13 cellular contexts compared by ENCODE assay signal in the genomic region with DNA sequence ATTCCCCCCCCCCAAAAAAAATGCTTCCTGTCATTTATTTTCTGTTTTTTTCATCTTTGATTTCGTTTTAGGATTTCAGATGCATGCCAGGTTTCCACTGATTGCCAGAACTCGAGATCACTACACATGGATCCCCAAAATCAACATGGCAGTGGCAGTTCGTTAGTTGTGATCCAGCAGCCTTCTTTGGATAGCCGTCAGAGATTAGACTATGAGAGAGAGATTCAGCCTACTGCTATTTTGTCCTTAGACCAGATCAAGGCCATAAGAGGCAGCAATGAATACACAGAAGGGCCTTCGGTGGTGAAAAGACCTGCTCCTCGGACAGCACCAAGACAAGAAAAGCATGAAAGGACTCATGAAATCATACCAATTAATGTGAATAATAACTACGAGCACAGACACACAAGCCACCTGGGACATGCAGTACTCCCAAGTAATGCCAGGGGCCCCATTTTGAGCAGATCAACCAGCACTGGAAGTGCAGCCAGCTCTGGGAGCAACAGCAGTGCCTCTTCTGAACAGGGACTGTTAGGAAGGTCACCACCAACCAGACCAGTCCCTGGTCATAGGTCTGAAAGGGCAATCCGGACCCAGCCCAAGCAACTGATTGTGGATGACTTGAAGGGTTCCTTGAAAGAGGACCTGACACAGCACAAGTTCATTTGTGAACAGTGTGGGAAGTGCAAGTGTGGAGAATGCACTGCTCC. TPM values are rescaled to one million over a fixed set of nuclear protein-coding genes. Genes with fewer than 3 reads are reported as not detected.
DNase-seq lines count a peak whose midpoint lies in the region; ATAC-seq, FAIRE-seq and TF ChIP-seq lines count a peak whose summit lies in the region.
"Had no signal": no experiment of that assay in that cellular context is flagged by ENCODE, and none has a peak within 500 bp of the region (broad histone marks: within the 10 kb centered on the region; RNA-seq: fewer than 3 reads in every experiment).

No MANE protein-coding gene starts in this region.

- peak overlapping the region; percentile 72 for H3K27ac Mint-ChIP-seq in activated naive CD4-positive, alpha-beta T cell treated with anti-CD3 and anti-CD28 coated beads, Interleukin-2, amount 50 U/mL, for 24 hours
- H3K27ac Mint-ChIP-seq in activated naive CD4-positive, alpha-beta T cell treated with anti-CD3 and anti-CD28 coated beads, Interleukin-2, amount 10 ng/mL, durations not matched to agents 7 days and 5 days, result no peak overlapping the region

- H3K27me3 Mint-ChIP-seq in activated naive CD4-positive, alpha-beta T cell treated with anti-CD3 and anti-CD28 coated beads, Interleukin-2, amount 50 U/mL, for 24 hours, result peaks cover 20% of the 10 kb centered on the region
- H3K27me3 Mint-ChIP-seq in activated naive CD4-positive, alpha-beta T cell treated with anti-CD3 and anti-CD28 coated beads, Interleukin-2, amount 10 ng/mL, durations not matched to agents 7 days and 5 days, result peaks cover 49% of the 10 kb centered on the region

- H3K4me3 Mint-ChIP-seq in activated naive CD4-positive, alpha-beta T cell treated with anti-CD3 and anti-CD28 coated beads, Interleukin-2, amount 50 U/mL, for 24 hours, result peak overlapping the region; percentile 73
- no peak overlapping the region for H3K4me3 Mint-ChIP-seq in activated naive CD4-positive, alpha-beta T cell treated with anti-CD3 and anti-CD28 coated beads, Interleukin-2, amount 10 ng/mL, durations not matched to agents 7 days and 5 days

- FAIRE-seq in H54 (lab: Jason Lieb, UNC), result no peak

- TF ChIP-seq EP300 in upper lobe of left lung (IDR thresholded peaks at IDR 0.05), result no peak

- DNase-seq in activated naive CD4-positive, alpha-beta T cell treated with anti-CD3 and anti-CD28 coated beads, Interleukin-2, amount 10 ng/mL, durations not matched to agents 7 days and 5 days, result no peak
- DNase-seq in coronary artery (ENCODE audit: low spot score), result no peak
- DNase-seq in upper lobe of left lung, result no peak
- DNase-seq in H54 (ENCODE audit: insufficient read length, low spot score), result no peak
- DNase-seq in epidermal melanocyte (ENCODE audit: insufficient read length, low spot score), result no peak
- DNase-seq: activated CD4-positive, alpha-beta T cell treated with anti-CD3 and anti-CD28 coated beads for 4 hours; AML-193; foreskin melanocyte; GF-D8 had no signal

- H3K9me3 Mint-ChIP-seq in activated naive CD4-positive, alpha-beta T cell treated with anti-CD3 and anti-CD28 coated beads, Interleukin-2, amount 50 U/mL, for 24 hours, result no peaks in the 10 kb centered on the region
- no peaks in the 10 kb centered on the region for H3K9me3 Mint-ChIP-seq in activated naive CD4-positive, alpha-beta T cell treated with anti-CD3 and anti-CD28 coated beads, Interleukin-2, amount 10 ng/mL, durations not matched to agents 7 days and 5 days

- TF ChIP-seq POLR2A in upper lobe of left lung (IDR thresholded peaks at IDR 0.05), result no peak
- TF ChIP-seq POLR2A in H54 (IDR thresholded peaks at IDR 0.05; ENCODE audit: low read depth, low read length), result no peak

- H3K4me1 ChIP-seq in muscle layer of duodenum (ENCODE audit: control insufficient read depth in 1 of 2, insufficient read depth in 2 of 2, low read length in 2 of 2), result peaks cover 0 to 20% of the 10 kb centered on the region in 2 donors
- H3K4me1 ChIP-seq in upper lobe of left lung, result peaks cover 0 to 28% (median 4%) of the 10 kb centered on the region in 4 donors

- TF ChIP-seq CTCF in coronary artery (IDR thresholded peaks at IDR 0.05) (no peak), upper lobe of left lung (IDR thresholded peaks at IDR 0.05) (no peak)

- H3K27me3 ChIP-seq in muscle layer of duodenum (ENCODE audit: low read depth, low read length) (no peaks in the 10 kb centered on the region), upper lobe of left lung (no peaks in the 10 kb centered on the region)
- H3K27me3 ChIP-seq: SJSA1 had no signal

- H3K9me3 ChIP-seq in muscle layer of duodenum (ENCODE audit: control insufficient read depth in 1 of 2, low read length in 2 of 2) (no peaks in the 10 kb centered on the region), upper lobe of left lung (no peaks in the 10 kb centered on the region)
- H3K9me3 ChIP-seq: SJSA1 had no signal

- ATAC-seq in upper lobe of left lung (ENCODE audit: low FRiP score in 2 of 2) (no peak), HG02970 (IDR thresholded peaks at IDR 0.05; ENCODE audit: low FRiP score, unreplicated experiment) (no peak)

- H3K27ac ChIP-seq in coronary artery (peak overlapping the region; percentile 92 to 95), muscle layer of duodenum (ENCODE audit: low read length) (peak overlapping the region; percentile 88), upper lobe of left lung (peak overlapping the region; percentile 37 to 94 (median 92))
- H3K27ac ChIP-seq: SJSA1 had no signal

- H3K36me3 Mint-ChIP-seq in activated naive CD4-positive, alpha-beta T cell treated with anti-CD3 and anti-CD28 coated beads, Interleukin-2, amount 50 U/mL, for 24 hours, result peaks cover 13% of the 10 kb centered on the region
- H3K36me3 Mint-ChIP-seq in activated naive CD4-positive, alpha-beta T cell treated with anti-CD3 and anti-CD28 coated beads, Interleukin-2, amount 10 ng/mL, durations not matched to agents 7 days and 5 days, result peaks cover 19% of the 10 kb centered on the region

- 61 to 67% methylated on average over 8 of the region's 8 CpGs for WGBS in upper lobe of left lung, 2 donors

- peak overlapping the region; percentile 85 for H3K4me3 ChIP-seq in coronary artery
- peak overlapping the region; percentile 82 to 90 for H3K4me3 ChIP-seq in muscle layer of duodenum (ENCODE audit: low read depth in 1 of 2, low read length in 2 of 2)
- peak overlapping the region; percentile 2 to 87 (median 78) for H3K4me3 ChIP-seq in upper lobe of left lung
- H3K4me3 ChIP-seq: SJSA1 had no signal

- CTCF ChIA-PET in activated naive CD4-positive, alpha-beta T cell treated with anti-CD3 and anti-CD28 coated beads, Interleukin-2, amount 10 ng/mL, durations not matched to agents 7 days and 5 days (lab: Charles Lee), result interaction anchor here (2.8 kb wide), 1 partner anchor 8 kb away, joined by 24 read pairs; no protein-coding TSS in a partner anchor

- H3K36me3 ChIP-seq in muscle layer of duodenum (ENCODE audit: control insufficient read depth in 1 of 2, insufficient read depth in 2 of 2, low read length in 2 of 2), result peaks cover 16 to 19% of the 10 kb centered on the region in 2 donors
- H3K36me3 ChIP-seq in upper lobe of left lung, result peaks cover 0 to 33% (median 11%) of the 10 kb centered on the region in 4 donors
- H3K36me3 ChIP-seq: SJSA1 had no signal

- peaks cover 17% of the 10 kb centered on the region for H3K4me1 Mint-ChIP-seq in activated naive CD4-positive, alpha-beta T cell treated with anti-CD3 and anti-CD28 coated beads, Interleukin-2, amount 50 U/mL, for 24 hours
- peaks cover 35% of the 10 kb centered on the region for H3K4me1 Mint-ChIP-seq in activated naive CD4-positive, alpha-beta T cell treated with anti-CD3 and anti-CD28 coated beads, Interleukin-2, amount 10 ng/mL, durations not matched to agents 7 days and 5 days

RNA-seq across cellular contexts. Expression of a gene that starts 5.0 kb away (rescaled TPM):
- total RNA-seq in upper lobe of left lung, result 100 to 1,000 TPM in 2 of 6 donors, 10 to 100 TPM in 4; 56.7 to 149 (median 97.4) TPM
